Comparison of ENCODE assay signal across 1 cellular context in genomic region chr2:189427872-189428271, GRCh38.
TF ChIP-seq lines count a peak whose summit lies in the region.

No MANE protein-coding gene starts in this region.

TF ChIP-seq in HepG2, 621 proteins besides CTCF, POLR2A, EP300 and RAD21 (continued from another document and continues in another):
- TF ChIP-seq PAXIP1 (CRISPR knock-in tag; conservative IDR thresholded peaks at IDR 0.05) = peak; percentile 67
- 0 out of 2 replicates have a peak, but pooled peaks have one; percentile 39 for TF ChIP-seq HMG20A (CRISPR knock-in tag; IDR thresholded peaks at IDR 0.05; ENCODE audit: borderline replicate concordance)
- TF ChIP-seq TBX2 (CRISPR knock-in tag; IDR thresholded peaks at IDR 0.05; ENCODE audit: borderline replicate concordance) = no peak
- TF ChIP-seq THAP8 (CRISPR knock-in tag; IDR thresholded peaks at IDR 0.05; ENCODE audit: borderline replicate concordance) = no peak
- no peak for TF ChIP-seq ZBTB21 (CRISPR knock-in tag; IDR thresholded peaks at IDR 0.05)
- no peak for TF ChIP-seq AKAP8 (CRISPR knock-in tag; IDR thresholded peaks at IDR 0.05)
- no peak for TF ChIP-seq SNAI1 (CRISPR knock-in tag; IDR thresholded peaks at IDR 0.05; ENCODE audit: borderline replicate concordance)
- TF ChIP-seq GATAD2A (CRISPR knock-in tag; IDR thresholded peaks at IDR 0.05) = peak; percentile 58
- TF ChIP-seq SMC3 (IDR thresholded peaks at IDR 0.05; ENCODE audit: low read length) = no peak
- no peak for TF ChIP-seq NAIF1 (CRISPR knock-in tag; IDR thresholded peaks at IDR 0.05; ENCODE audit: borderline replicate concordance)
- no peak for TF ChIP-seq ZNF292 (CRISPR knock-in tag; IDR thresholded peaks at IDR 0.05; ENCODE audit: borderline replicate concordance, low read depth)
- no peak for TF ChIP-seq ZNF816 (CRISPR knock-in tag; IDR thresholded peaks at IDR 0.05; ENCODE audit: borderline replicate concordance)
- TF ChIP-seq PTBP1 (IDR thresholded peaks at IDR 0.05; ENCODE audit: low read depth, low read length, poor library complexity, severe bottlenecking) = no peak
- TF ChIP-seq HNF4G (IDR thresholded peaks at IDR 0.05; ENCODE audit: borderline replicate concordance, low read depth, low read length) = peak; percentile 84
- TF ChIP-seq HNF4G (CRISPR knock-in tag; IDR thresholded peaks at IDR 0.05; ENCODE audit: borderline replicate concordance, low read depth) = no peak
- TF ChIP-seq ZC3H4 (CRISPR knock-in tag; IDR thresholded peaks at IDR 0.05; ENCODE audit: borderline replicate concordance) = no peak
- no peak for TF ChIP-seq PHF8 (CRISPR knock-in tag; IDR thresholded peaks at IDR 0.05)
- no peak for TF ChIP-seq PRPF4 (IDR thresholded peaks at IDR 0.05; ENCODE audit: low read depth, low read length, poor library complexity, severe bottlenecking)
- TF ChIP-seq, protein P1, sequence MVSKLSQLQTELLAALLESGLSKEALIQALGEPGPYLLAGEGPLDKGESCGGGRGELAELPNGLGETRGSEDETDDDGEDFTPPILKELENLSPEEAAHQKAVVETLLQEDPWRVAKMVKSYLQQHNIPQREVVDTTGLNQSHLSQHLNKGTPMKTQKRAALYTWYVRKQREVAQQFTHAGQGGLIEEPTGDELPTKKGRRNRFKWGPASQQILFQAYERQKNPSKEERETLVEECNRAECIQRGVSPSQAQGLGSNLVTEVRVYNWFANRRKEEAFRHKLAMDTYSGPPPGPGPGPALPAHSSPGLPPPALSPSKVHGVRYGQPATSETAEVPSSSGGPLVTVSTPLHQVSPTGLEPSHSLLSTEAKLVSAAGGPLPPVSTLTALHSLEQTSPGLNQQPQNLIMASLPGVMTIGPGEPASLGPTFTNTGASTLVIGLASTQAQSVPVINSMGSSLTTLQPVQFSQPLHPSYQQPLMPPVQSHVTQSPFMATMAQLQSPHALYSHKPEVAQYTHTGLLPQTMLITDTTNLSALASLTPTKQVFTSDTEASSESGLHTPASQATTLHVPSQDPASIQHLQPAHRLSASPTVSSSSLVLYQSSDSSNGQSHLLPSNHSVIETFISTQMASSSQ (IDR thresholded peaks at IDR 0.05; ENCODE audit: low read depth) = 0 out of 2 replicates have a peak, but pooled peaks have one; percentile 9
- TF ChIP-seq, protein P1 (CRISPR knock-in tag; IDR thresholded peaks at IDR 0.05; ENCODE audit: borderline replicate concordance) = no peak; the same call in 1 of the 2 replicates
- TF ChIP-seq SOX5 (CRISPR knock-in tag; IDR thresholded peaks at IDR 0.05; ENCODE audit: borderline replicate concordance) = peak; percentile 65; the same call in 1 of the 2 replicates
- no peak for TF ChIP-seq KMT2B (CRISPR knock-in tag; IDR thresholded peaks at IDR 0.05)
- TF ChIP-seq KDM3A (CRISPR knock-in tag; IDR thresholded peaks at IDR 0.05; ENCODE audit: low read depth) = no peak
- TF ChIP-seq SRSF1 (optimal IDR thresholded peaks at IDR 0.05; ENCODE audit: low read depth, low read length) = no peak
- TF ChIP-seq NCOR1 (IDR thresholded peaks at IDR 0.05; ENCODE audit: borderline replicate concordance, low read length) = 0 out of 2 replicates have a peak, but pooled peaks have one; percentile 32
- TF ChIP-seq, protein P2, sequence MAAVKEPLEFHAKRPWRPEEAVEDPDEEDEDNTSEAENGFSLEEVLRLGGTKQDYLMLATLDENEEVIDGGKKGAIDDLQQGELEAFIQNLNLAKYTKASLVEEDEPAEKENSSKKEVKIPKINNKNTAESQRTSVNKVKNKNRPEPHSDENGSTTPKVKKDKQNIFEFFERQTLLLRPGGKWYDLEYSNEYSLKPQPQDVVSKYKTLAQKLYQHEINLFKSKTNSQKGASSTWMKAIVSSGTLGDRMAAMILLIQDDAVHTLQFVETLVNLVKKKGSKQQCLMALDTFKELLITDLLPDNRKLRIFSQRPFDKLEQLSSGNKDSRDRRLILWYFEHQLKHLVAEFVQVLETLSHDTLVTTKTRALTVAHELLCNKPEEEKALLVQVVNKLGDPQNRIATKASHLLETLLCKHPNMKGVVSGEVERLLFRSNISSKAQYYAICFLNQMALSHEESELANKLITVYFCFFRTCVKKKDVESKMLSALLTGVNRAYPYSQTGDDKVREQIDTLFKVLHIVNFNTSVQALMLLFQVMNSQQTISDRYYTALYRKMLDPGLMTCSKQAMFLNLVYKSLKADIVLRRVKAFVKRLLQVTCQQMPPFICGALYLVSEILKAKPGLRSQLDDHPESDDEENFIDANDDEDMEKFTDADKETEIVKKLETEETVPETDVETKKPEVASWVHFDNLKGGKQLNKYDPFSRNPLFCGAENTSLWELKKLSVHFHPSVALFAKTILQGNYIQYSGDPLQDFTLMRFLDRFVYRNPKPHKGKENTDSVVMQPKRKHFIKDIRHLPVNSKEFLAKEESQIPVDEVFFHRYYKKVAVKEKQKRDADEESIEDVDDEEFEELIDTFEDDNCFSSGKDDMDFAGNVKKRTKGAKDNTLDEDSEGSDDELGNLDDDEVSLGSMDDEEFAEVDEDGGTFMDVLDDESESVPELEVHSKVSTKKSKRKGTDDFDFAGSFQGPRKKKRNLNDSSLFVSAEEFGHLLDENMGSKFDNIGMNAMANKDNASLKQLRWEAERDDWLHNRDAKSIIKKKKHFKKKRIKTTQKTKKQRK (IDR thresholded peaks at IDR 0.05; ENCODE audit: low read length) = no peak
- TF ChIP-seq ZNF607 (CRISPR knock-in tag; IDR thresholded peaks at IDR 0.05; ENCODE audit: borderline replicate concordance) = no peak
- TF ChIP-seq SMARCC2 (IDR thresholded peaks at IDR 0.05) = no peak
- no peak for TF ChIP-seq KAT7 (CRISPR knock-in tag; IDR thresholded peaks at IDR 0.05; ENCODE audit: borderline replicate concordance)
- TF ChIP-seq, protein P3, sequence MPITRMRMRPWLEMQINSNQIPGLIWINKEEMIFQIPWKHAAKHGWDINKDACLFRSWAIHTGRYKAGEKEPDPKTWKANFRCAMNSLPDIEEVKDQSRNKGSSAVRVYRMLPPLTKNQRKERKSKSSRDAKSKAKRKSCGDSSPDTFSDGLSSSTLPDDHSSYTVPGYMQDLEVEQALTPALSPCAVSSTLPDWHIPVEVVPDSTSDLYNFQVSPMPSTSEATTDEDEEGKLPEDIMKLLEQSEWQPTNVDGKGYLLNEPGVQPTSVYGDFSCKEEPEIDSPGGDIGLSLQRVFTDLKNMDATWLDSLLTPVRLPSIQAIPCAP (CRISPR knock-in tag; IDR thresholded peaks at IDR 0.05; ENCODE audit: low read depth) = no peak
- TF ChIP-seq ZNF136 (CRISPR knock-in tag; IDR thresholded peaks at IDR 0.05; ENCODE audit: low read depth) = no peak
- no peak for TF ChIP-seq LCORL (IDR thresholded peaks at IDR 0.05)
- TF ChIP-seq LCORL (CRISPR knock-in tag; IDR thresholded peaks at IDR 0.05) = peak; percentile 56
- TF ChIP-seq SPEN (CRISPR knock-in tag; IDR thresholded peaks at IDR 0.05; ENCODE audit: low read depth) = no peak
- TF ChIP-seq, protein P4, sequence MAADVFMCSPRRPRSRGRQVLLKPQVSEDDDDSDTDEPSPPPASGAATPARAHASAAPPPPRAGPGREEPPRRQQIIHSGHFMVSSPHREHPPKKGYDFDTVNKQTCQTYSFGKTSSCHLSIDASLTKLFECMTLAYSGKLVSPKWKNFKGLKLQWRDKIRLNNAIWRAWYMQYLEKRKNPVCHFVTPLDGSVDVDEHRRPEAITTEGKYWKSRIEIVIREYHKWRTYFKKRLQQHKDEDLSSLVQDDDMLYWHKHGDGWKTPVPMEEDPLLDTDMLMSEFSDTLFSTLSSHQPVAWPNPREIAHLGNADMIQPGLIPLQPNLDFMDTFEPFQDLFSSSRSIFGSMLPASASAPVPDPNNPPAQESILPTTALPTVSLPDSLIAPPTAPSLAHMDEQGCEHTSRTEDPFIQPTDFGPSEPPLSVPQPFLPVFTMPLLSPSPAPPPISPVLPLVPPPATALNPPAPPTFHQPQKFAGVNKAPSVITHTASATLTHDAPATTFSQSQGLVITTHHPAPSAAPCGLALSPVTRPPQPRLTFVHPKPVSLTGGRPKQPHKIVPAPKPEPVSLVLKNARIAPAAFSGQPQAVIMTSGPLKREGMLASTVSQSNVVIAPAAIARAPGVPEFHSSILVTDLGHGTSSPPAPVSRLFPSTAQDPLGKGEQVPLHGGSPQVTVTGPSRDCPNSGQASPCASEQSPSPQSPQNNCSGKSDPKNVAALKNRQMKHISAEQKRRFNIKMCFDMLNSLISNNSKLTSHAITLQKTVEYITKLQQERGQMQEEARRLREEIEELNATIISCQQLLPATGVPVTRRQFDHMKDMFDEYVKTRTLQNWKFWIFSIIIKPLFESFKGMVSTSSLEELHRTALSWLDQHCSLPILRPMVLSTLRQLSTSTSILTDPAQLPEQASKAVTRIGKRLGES (CRISPR knock-in tag; IDR thresholded peaks at IDR 0.05; ENCODE audit: borderline replicate concordance) = no peak
- TF ChIP-seq, protein P5, sequence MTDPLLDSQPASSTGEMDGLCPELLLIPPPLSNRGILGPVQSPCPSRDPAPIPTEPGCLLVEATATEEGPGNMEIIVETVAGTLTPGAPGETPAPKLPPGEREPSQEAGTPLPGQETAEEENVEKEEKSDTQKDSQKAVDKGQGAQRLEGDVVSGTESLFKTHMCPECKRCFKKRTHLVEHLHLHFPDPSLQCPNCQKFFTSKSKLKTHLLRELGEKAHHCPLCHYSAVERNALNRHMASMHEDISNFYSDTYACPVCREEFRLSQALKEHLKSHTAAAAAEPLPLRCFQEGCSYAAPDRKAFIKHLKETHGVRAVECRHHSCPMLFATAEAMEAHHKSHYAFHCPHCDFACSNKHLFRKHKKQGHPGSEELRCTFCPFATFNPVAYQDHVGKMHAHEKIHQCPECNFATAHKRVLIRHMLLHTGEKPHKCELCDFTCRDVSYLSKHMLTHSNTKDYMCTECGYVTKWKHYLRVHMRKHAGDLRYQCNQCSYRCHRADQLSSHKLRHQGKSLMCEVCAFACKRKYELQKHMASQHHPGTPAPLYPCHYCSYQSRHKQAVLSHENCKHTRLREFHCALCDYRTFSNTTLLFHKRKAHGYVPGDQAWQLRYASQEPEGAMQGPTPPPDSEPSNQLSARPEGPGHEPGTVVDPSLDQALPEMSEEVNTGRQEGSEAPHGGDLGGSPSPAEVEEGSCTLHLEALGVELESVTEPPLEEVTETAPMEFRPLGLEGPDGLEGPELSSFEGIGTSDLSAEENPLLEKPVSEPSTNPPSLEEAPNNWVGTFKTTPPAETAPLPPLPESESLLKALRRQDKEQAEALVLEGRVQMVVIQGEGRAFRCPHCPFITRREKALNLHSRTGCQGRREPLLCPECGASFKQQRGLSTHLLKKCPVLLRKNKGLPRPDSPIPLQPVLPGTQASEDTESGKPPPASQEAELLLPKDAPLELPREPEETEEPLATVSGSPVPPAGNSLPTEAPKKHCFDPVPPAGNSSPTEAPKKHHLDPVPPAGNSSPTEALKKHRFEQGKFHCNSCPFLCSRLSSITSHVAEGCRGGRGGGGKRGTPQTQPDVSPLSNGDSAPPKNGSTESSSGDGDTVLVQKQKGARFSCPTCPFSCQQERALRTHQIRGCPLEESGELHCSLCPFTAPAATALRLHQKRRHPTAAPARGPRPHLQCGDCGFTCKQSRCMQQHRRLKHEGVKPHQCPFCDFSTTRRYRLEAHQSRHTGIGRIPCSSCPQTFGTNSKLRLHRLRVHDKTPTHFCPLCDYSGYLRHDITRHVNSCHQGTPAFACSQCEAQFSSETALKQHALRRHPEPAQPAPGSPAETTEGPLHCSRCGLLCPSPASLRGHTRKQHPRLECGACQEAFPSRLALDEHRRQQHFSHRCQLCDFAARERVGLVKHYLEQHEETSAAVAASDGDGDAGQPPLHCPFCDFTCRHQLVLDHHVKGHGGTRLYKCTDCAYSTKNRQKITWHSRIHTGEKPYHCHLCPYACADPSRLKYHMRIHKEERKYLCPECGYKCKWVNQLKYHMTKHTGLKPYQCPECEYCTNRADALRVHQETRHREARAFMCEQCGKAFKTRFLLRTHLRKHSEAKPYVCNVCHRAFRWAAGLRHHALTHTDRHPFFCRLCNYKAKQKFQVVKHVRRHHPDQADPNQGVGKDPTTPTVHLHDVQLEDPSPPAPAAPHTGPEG (CRISPR knock-in tag; IDR thresholded peaks at IDR 0.05) = no peak
- no peak for TF ChIP-seq ZFP37 (CRISPR knock-in tag; IDR thresholded peaks at IDR 0.05; ENCODE audit: borderline replicate concordance)
- no peak for TF ChIP-seq GFI1 (CRISPR knock-in tag; IDR thresholded peaks at IDR 0.05; ENCODE audit: borderline replicate concordance)
- no peak for TF ChIP-seq MBNL3 (CRISPR knock-in tag; conservative IDR thresholded peaks at IDR 0.05)
- TF ChIP-seq ZNF644 (CRISPR knock-in tag; IDR thresholded peaks at IDR 0.05; ENCODE audit: low read depth) = peak; percentile 92
- no peak for TF ChIP-seq NR3C1 (CRISPR knock-in tag; IDR thresholded peaks at IDR 0.05)
